Comparison of ENCODE assay signal across 9 cellular contexts in the genomic region with DNA sequence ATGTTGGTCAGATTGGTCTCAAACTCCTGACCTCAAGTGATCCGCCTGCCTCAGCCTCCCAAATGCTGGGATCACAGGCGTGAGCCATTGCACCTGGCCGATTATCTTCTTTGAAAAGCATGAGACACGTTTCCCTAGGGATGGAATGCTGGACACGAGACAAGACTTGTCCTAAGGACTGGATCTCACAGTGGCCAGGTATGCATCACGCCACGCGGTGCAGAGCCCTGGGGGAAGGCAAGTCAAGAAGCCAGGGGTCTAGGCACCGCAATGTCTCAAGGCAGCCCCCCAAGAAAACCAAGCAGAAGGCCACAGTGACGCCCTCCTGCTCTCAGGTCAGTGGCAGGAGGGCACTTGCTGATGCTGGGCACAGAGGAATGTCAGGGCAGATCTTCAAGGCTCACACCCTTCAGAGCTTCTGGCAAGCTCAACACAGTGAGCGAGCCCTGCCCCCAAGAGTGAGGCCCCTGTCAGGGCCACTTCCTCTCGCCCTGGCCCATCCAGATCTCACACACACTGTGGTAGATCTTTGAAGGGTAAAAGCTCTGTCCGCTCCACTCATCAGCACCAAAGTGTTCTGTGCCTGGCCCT.
A peak's percentile ranks its signal among the peaks of the same experiment; 100 is the strongest.
DNase-seq lines count a peak whose midpoint lies in the region; ATAC-seq and TF ChIP-seq lines count a peak whose summit lies in the region.
"Had no signal": no experiment of that assay in that cellular context is flagged by ENCODE, and none has a peak within 500 bp of the region (broad histone marks: within the 10 kb centered on the region; RNA-seq: fewer than 3 reads in every experiment).

No MANE protein-coding gene starts in this region.

- no peaks in the 10 kb centered on the region for H3K9me3 Mint-ChIP-seq in CD8-positive, alpha-beta T cell

- H3K23ac ChIP-seq in neuronal stem cell (ENCODE audit: low read depth, low read length, poor library complexity) = peak overlapping the region; percentile 70

- WGBS in esophagus squamous epithelium, 2 donors = 64 to 92% methylated on average over 2 to 4 of the region's 13 CpGs
- no CpG with 5 or more reads among the region's 13 CpGs for WGBS in neuronal stem cell (ENCODE audit: extremely low coverage in 2 of 2, insufficient read length in 2 of 2, insufficient replicate concordance in 1 of 2), 2 donors

- H3K4me3 ChIP-seq in CD8-positive, alpha-beta T cell (ENCODE audit: low read depth, low read length) = no peak overlapping the region
- H3K4me3 ChIP-seq in RWPE2 (ENCODE audit: severe bottlenecking) (no peak overlapping the region), esophagus squamous epithelium (no peak overlapping the region), neuronal stem cell (ENCODE audit: low read length in 2 of 2) (no peak overlapping the region)

- H3K18ac ChIP-seq in neuronal stem cell (ENCODE audit: low read length) = peak overlapping the region; percentile 42

- no peak overlapping the region for H3K4me2 ChIP-seq in neuronal stem cell (ENCODE audit: insufficient read depth, low read length, poor library complexity, severe bottlenecking)

- H3K27ac Mint-ChIP-seq in CD8-positive, alpha-beta T cell = no peak overlapping the region

- POLR2A ChIA-PET in CD8-positive, alpha-beta T cell (lab: Charles Lee) = no interaction called here

- ATAC-seq in CD8-positive, alpha-beta T cell = no peak
- ATAC-seq in RWPE2 (ENCODE audit: low read depth) (peak; percentile 74), GM18873 (IDR thresholded peaks at IDR 0.05; ENCODE audit: low FRiP score, unreplicated experiment) (no peak), HG02970 (IDR thresholded peaks at IDR 0.05; ENCODE audit: low FRiP score, unreplicated experiment) (no peak), GM18907 (IDR thresholded peaks at IDR 0.05; ENCODE audit: unreplicated experiment) (no peak)

- H2BK12ac ChIP-seq in neuronal stem cell (ENCODE audit: low read length) = no peak overlapping the region

- no peak for TF ChIP-seq POLR2A in esophagus squamous epithelium (IDR thresholded peaks at IDR 0.05)

- peaks cover 5% of the 10 kb centered on the region for H3K36me3 ChIP-seq in CD8-positive, alpha-beta T cell (ENCODE audit: insufficient read depth, low read length)
- H3K36me3 ChIP-seq in RWPE2 (ENCODE audit: low read depth) = peaks cover 16% of the 10 kb centered on the region
- peaks cover 0 to 27% (median 0%) of the 10 kb centered on the region in 3 donors for H3K36me3 ChIP-seq in esophagus squamous epithelium
- H3K36me3 ChIP-seq in neuronal stem cell (replicated peaks in 1 of 2; ENCODE audit: control insufficient read depth in 2 of 2, insufficient read depth in 2 of 2, low read length in 2 of 2) = peaks cover 2 to 36% of the 10 kb centered on the region in 2 donors

- H3K36me3 Mint-ChIP-seq in CD8-positive, alpha-beta T cell = peaks cover 43% of the 10 kb centered on the region

- H2BK15ac ChIP-seq in neuronal stem cell (ENCODE audit: low read length) = no peak overlapping the region

- TF ChIP-seq CTCF in CD8-positive, alpha-beta T cell (IDR thresholded peaks at IDR 0.05) = no peak
- TF ChIP-seq CTCF in RWPE2 (IDR thresholded peaks at IDR 0.05; ENCODE audit: poor library complexity, severe bottlenecking) (no peak), esophagus squamous epithelium (IDR thresholded peaks at IDR 0.05) (no peak)

- H3K9ac ChIP-seq in neuronal stem cell (ENCODE audit: low read depth, low read length, poor library complexity) = no peak overlapping the region

- peaks cover 85% of the 10 kb centered on the region for H3K4me1 ChIP-seq in CD8-positive, alpha-beta T cell (ENCODE audit: insufficient read depth, low read length)
- H3K4me1 ChIP-seq in RWPE2 (ENCODE audit: insufficient read depth, poor library complexity, severe bottlenecking) (peaks cover 35% of the 10 kb centered on the region), esophagus squamous epithelium (peaks cover 9 to 74% (median 25%) of the 10 kb centered on the region in 3 donors), neuronal stem cell (ENCODE audit: control insufficient read depth in 2 of 2, insufficient read depth in 1 of 2, low read depth in 1 of 2, low read length in 2 of 2) (peaks cover 0 to 4% of the 10 kb centered on the region in 2 donors)

- H4K91ac ChIP-seq in neuronal stem cell (ENCODE audit: low read depth, low read length, poor library complexity) = no peak overlapping the region

- no peak overlapping the region for H2AK5ac ChIP-seq in neuronal stem cell (ENCODE audit: low read depth, low read length)

- intact Hi-C loops in CD8-positive, alpha-beta T cell (cut with DNase I, micrococcal nuclease) = loop anchor here in 1 of 2 experiments (5.0 kb wide), 1 partner anchor 40 kb away; no protein-coding TSS in a partner anchor
- intact Hi-C loops in esophagus squamous epithelium (cut with DNase I) = no loop called here

- CTCF ChIA-PET in CD8-positive, alpha-beta T cell (lab: Charles Lee) = no interaction called here

- H3K9me3 ChIP-seq in CD8-positive, alpha-beta T cell (ENCODE audit: low read length) = no peaks in the 10 kb centered on the region
- H3K9me3 ChIP-seq in RWPE2 (ENCODE audit: severe bottlenecking) (no peaks in the 10 kb centered on the region), esophagus squamous epithelium (no peaks in the 10 kb centered on the region), neuronal stem cell (replicated peaks in 1 of 2; ENCODE audit: control insufficient read depth in 2 of 2, insufficient read depth in 1 of 2, low read depth in 1 of 2, low read length in 2 of 2) (no peaks in the 10 kb centered on the region)

- no peak overlapping the region for H4K8ac ChIP-seq in neuronal stem cell (ENCODE audit: low read depth, low read length)

- no peak overlapping the region for H2BK5ac ChIP-seq in neuronal stem cell (ENCODE audit: low read length)

- H3K14ac ChIP-seq in neuronal stem cell (ENCODE audit: low read length) = peak overlapping the region; percentile 13

- H3K27me3 ChIP-seq in CD8-positive, alpha-beta T cell (ENCODE audit: insufficient read depth, low read length) = no peaks in the 10 kb centered on the region
- H3K27me3 ChIP-seq in RWPE2 (ENCODE audit: insufficient read depth, poor library complexity, severe bottlenecking) (no peaks in the 10 kb centered on the region), esophagus squamous epithelium (no peaks in the 10 kb centered on the region), neuronal stem cell (ENCODE audit: control insufficient read depth in 3 of 3, insufficient read depth in 3 of 3, low read depth in 1 of 3, low read length in 3 of 3) (no peaks in the 10 kb centered on the region)

- H3K4ac ChIP-seq in neuronal stem cell (ENCODE audit: low read length) = no peak overlapping the region

- peak overlapping the region; percentile 15 for H3K4me3 Mint-ChIP-seq in CD8-positive, alpha-beta T cell

- H3K79me1 ChIP-seq in neuronal stem cell (ENCODE audit: low read depth, low read length) = peaks cover 24% of the 10 kb centered on the region

- peaks cover 88% of the 10 kb centered on the region for H3K4me1 Mint-ChIP-seq in CD8-positive, alpha-beta T cell (ENCODE audit: low read depth)

- H3K27ac ChIP-seq in CD8-positive, alpha-beta T cell (ENCODE audit: low read depth, low read length) = no peak overlapping the region
- peak overlapping the region; percentile 74 for H3K27ac ChIP-seq in RWPE2 (ENCODE audit: poor library complexity, severe bottlenecking)
- peak overlapping the region; percentile 8 to 48 (median 15) for H3K27ac ChIP-seq in esophagus squamous epithelium
- H3K27ac ChIP-seq in neuronal stem cell (replicated peaks; ENCODE audit: low read length) = no peak overlapping the region

- H2AFZ ChIP-seq in neuronal stem cell (ENCODE audit: low read length) = no peak overlapping the region

- no peak for DNase-seq in CD8-positive, alpha-beta T cell
- DNase-seq in RWPE2 (ENCODE audit: low spot score) (no peak), esophagus squamous epithelium (lab: John Stamatoyannopoulos, UW) (no peak), neuronal stem cell (ENCODE audit: low spot score) (no peak), cortex of kidney (lab: John Stamatoyannopoulos, UW) (no peak)
- DNase-seq: OCI-M1 had no signal

- H2BK120ac ChIP-seq in neuronal stem cell (ENCODE audit: low read depth, low read length) = no peak overlapping the region

- no peaks in the 10 kb centered on the region for H3K27me3 Mint-ChIP-seq in CD8-positive, alpha-beta T cell (ENCODE audit: low read depth)

Comparison
In these comparisons a context has a peak if more than half of its experiments do, and no peak if none do; other contexts are left out.
1. H3K27ac ChIP-seq: peak in RWPE2 (single experiment) and esophagus squamous epithelium (4 of 4); none in CD8-positive, alpha-beta T cell (single experiment) and neuronal stem cell (single experiment).